ENCODE assay signal across 22 cellular contexts in genomic region chr2:10647451-10647850, GRCh38.
"Had no signal": no experiment of that assay in that cellular context is flagged by ENCODE, and none has a peak within 500 bp of the region (broad histone marks: within the 10 kb centered on the region; RNA-seq: fewer than 3 reads in every experiment).

No MANE protein-coding gene starts in this region.

- H3K4me3 ChIP-seq: SJCRH30 had no signal

- H3K27ac ChIP-seq: SJCRH30, VCaP had no signal

- H3K9me3 ChIP-seq: SJCRH30, SK-N-SH had no signal

- H3K9me3 Mint-ChIP-seq: activated CD8-positive, alpha-beta T cell treated with anti-CD3 and anti-CD28 coated beads for 36 hours; activated naive CD4-positive, alpha-beta T cell treated with anti-CD3 and anti-CD28 coated beads, Interleukin-2, amount 10 ng/mL, durations not matched to agents 7 days and 5 days; activated naive CD8-positive, alpha-beta T cell treated with anti-CD3 and anti-CD28 coated beads for 36 hours; activated T-cell treated with anti-CD3 and anti-CD28 coated beads, Interleukin-2, amount 50 U/mL, for 72 hours; activated T-helper 2 cell treated with anti-CD3 and anti-CD28 coated beads, Interferon-gamma antibody, Interleukin-2, Interleukin-4, amounts not matched to agents 10 μg/mL and 5 μg/mL and 100 μg/mL, durations not matched to agents 14 hours and 24 hours and 36 hours had no signal

- H3K27me3 ChIP-seq: SJCRH30 had no signal

- H3K27ac Mint-ChIP-seq: activated CD8-positive, alpha-beta T cell treated with anti-CD3 and anti-CD28 coated beads for 36 hours; activated naive CD8-positive, alpha-beta T cell treated with anti-CD3 and anti-CD28 coated beads for 36 hours; activated T-cell treated with anti-CD3 and anti-CD28 coated beads, Interleukin-2, amount 50 U/mL, for 72 hours; activated T-helper 2 cell treated with anti-CD3 and anti-CD28 coated beads, Interferon-gamma antibody, Interleukin-2, Interleukin-4, amounts not matched to agents 10 μg/mL and 5 μg/mL and 100 μg/mL, durations not matched to agents 14 hours and 24 hours and 36 hours had no signal

- H3K27me3 Mint-ChIP-seq: activated CD8-positive, alpha-beta T cell treated with anti-CD3 and anti-CD28 coated beads for 36 hours; activated naive CD4-positive, alpha-beta T cell treated with anti-CD3 and anti-CD28 coated beads, Interleukin-2, amount 10 ng/mL, durations not matched to agents 7 days and 5 days; activated naive CD8-positive, alpha-beta T cell treated with anti-CD3 and anti-CD28 coated beads for 36 hours had no signal

- ATAC-seq: activated CD4-positive, CD25-positive, alpha-beta regulatory T cell treated with anti-CD3 and anti-CD28 coated beads, Interleukin-2, amount 50 U/mL, for 24 hours; activated CD8-positive, alpha-beta T cell treated with anti-CD3 and anti-CD28 coated beads for 36 hours; activated T-cell treated with anti-CD3 and anti-CD28 coated beads, Interleukin-2, amount 50 U/mL, for 72 hours had no signal

- DNase-seq: activated CD4-positive, alpha-beta T cell treated with anti-CD3 and anti-CD28 coated beads for 4 hours; activated CD8-positive, alpha-beta memory T cell treated with anti-CD3 and anti-CD28 coated beads, Interleukin-2, amount 50 U/mL, for 4 hours; activated CD8-positive, alpha-beta T cell treated with anti-CD3 and anti-CD28 coated beads for 36 hours; activated gamma-delta T cell treated with Interleukin-2 at 50 U/mL for 16 hours; activated naive CD4-positive, alpha-beta T cell treated with anti-CD3 and anti-CD28 coated beads, Interleukin-2, amount 10 ng/mL, durations not matched to agents 7 days and 5 days; activated naive CD8-positive, alpha-beta T cell treated with anti-CD3 and anti-CD28 coated beads for 36 hours; activated T-cell treated with anti-CD3 and anti-CD28 coated beads, Interleukin-2, amount 50 U/mL, for 72 hours; anterior cingulate cortex; MM.1S; NCI-H1105; NCI-H1436; NCI-H187 treated with DMSO at 0.1 percent for 48 hours; NCI-H2081 treated with DMSO at 0.1 percent for 48 hours; NCI-H226; NCI-H526; NCI-H82; SJCRH30; SK-N-SH; T-helper 1 cell had no signal

- H3K4me3 Mint-ChIP-seq: activated CD8-positive, alpha-beta T cell treated with anti-CD3 and anti-CD28 coated beads for 36 hours; activated naive CD4-positive, alpha-beta T cell treated with anti-CD3 and anti-CD28 coated beads, Interleukin-2, amount 10 ng/mL, durations not matched to agents 7 days and 5 days; activated naive CD8-positive, alpha-beta T cell treated with anti-CD3 and anti-CD28 coated beads for 36 hours; activated T-cell treated with anti-CD3 and anti-CD28 coated beads, Interleukin-2, amount 50 U/mL, for 72 hours had no signal
